16 cellular contexts compared by ENCODE assay signal in the genomic region with DNA sequence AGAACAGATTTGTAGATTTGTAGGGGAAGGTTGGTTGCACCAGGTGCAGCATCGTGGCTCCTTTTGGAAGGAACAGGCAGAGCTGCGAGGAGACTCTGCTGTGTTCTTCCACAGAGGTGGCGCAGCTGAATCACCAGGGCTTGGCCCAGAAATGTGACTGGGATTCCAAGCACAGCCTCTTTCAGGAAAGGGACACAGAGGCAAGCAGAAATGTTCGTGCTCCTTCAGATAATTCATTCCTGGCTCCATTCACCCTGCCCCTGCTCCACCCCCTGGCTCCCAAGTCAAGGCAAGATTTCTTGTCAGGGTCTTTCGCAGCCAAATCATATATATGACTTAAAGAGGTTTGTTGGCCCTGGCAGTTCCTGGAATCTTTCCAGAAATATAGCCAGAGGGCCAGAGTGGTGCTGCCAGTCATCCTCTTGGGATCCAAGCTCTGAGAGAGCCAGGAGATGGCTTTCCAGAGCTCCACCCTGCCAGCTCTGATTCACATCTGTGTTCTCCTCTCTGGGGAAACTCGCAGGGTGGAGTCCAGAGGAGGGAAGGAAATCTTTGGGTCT.
DNase-seq lines count a peak whose midpoint lies in the region; ATAC-seq and TF ChIP-seq lines count a peak whose summit lies in the region.
"Had no signal": no experiment of that assay in that cellular context is flagged by ENCODE, and none has a peak within 500 bp of the region (broad histone marks: within the 10 kb centered on the region; RNA-seq: fewer than 3 reads in every experiment).

No MANE protein-coding gene starts in this region.

- no peak for TF ChIP-seq POLR2A in GM18505 (IDR thresholded peaks at IDR 0.05; ENCODE audit: borderline replicate concordance, extremely low read depth, insufficient read depth, insufficient read length)

- no peak overlapping the region for H2AFZ ChIP-seq in MM.1S (ENCODE audit: low read length)

- H4K20me1 ChIP-seq in MM.1S (ENCODE audit: insufficient read depth, low read length): no peaks in the 10 kb centered on the region

- H3K9ac ChIP-seq in MM.1S (ENCODE audit: low read length): no peak overlapping the region

- no peaks in the 10 kb centered on the region for H3K9me2 ChIP-seq in MM.1S (replicated peaks; ENCODE audit: insufficient read depth, low read length)

- no peaks in the 10 kb centered on the region for H3K27me3 ChIP-seq in MM.1S (replicated peaks; ENCODE audit: insufficient read depth, low read length)
- H3K27me3 ChIP-seq: right lobe of liver had no signal

- H3K4me1 ChIP-seq in MM.1S (ENCODE audit: low read length): no peaks in the 10 kb centered on the region
- H3K4me1 ChIP-seq: right lobe of liver had no signal

- no peak overlapping the region for H3K4me2 ChIP-seq in MM.1S (ENCODE audit: low read depth, low read length)
- H3K4me2 ChIP-seq: A549 had no signal

- TF ChIP-seq CTCF in AG10803 (conservative IDR thresholded peaks at IDR 0.05; ENCODE audit: low read length) (no peak), fibroblast of the aortic adventitia (IDR thresholded peaks at IDR 0.05; ENCODE audit: insufficient read depth, low read length) (no peak), MM.1S (IDR thresholded peaks at IDR 0.05; ENCODE audit: low read length) (no peak)

- ATAC-seq in SK-N-SH treated with all-trans-retinoic acid at 6 μM for 48 hours (peak; percentile 67; the same call in 2 of the 3 replicates), GM18505 (IDR thresholded peaks at IDR 0.05; ENCODE audit: unreplicated experiment) (no peak)
- ATAC-seq: activated CD8-positive, alpha-beta T cell treated with anti-CD3 and anti-CD28 coated beads for 36 hours; naive thymus-derived CD4-positive, alpha-beta T cell; right lobe of liver had no signal

- no peak overlapping the region for H3K27ac ChIP-seq in MM.1S (ENCODE audit: low read length)
- H3K27ac ChIP-seq: A549, right lobe of liver had no signal

- H3K9me3 ChIP-seq in MM.1S (replicated peaks; ENCODE audit: insufficient read depth, low read length): no peaks in the 10 kb centered on the region
- H3K9me3 ChIP-seq: A549, right lobe of liver had no signal

- H3K4me3 ChIP-seq in AG10803 (ENCODE audit: low read length) (no peak overlapping the region), fibroblast of the aortic adventitia (ENCODE audit: low read depth, low read length) (no peak overlapping the region), MM.1S (ENCODE audit: low read length) (no peak overlapping the region)
- H3K4me3 ChIP-seq: A549, right lobe of liver had no signal

- no peaks in the 10 kb centered on the region for H3F3A ChIP-seq in MM.1S (ENCODE audit: insufficient read depth, low read length)

- H3K36me3 ChIP-seq in MM.1S (replicated peaks; ENCODE audit: insufficient read depth, low read length): no peaks in the 10 kb centered on the region
- H3K36me3 ChIP-seq: right lobe of liver had no signal

- DNase-seq in AG10803 (ENCODE audit: low read depth) (peak; percentile 56), fibroblast of the aortic adventitia (ENCODE audit: low read depth) (peak; percentile 88), pons (ENCODE audit: low spot score) (peak; percentile 11), NCI-H1930 (lab: John Stamatoyannopoulos, UW) (no peak), MM.1S (no peak)
- DNase-seq in stimulated activated CD4-positive, alpha-beta T cell treated with anti-CD3 and anti-CD28 coated beads, Interleukin-15, amount 100 ng/mL, for 24 hours: no peak
- DNase-seq: activated CD8-positive, alpha-beta T cell treated with anti-CD3 and anti-CD28 coated beads for 36 hours; immature natural killer cell; IMR-90; naive thymus-derived CD4-positive, alpha-beta T cell; NCI-H1417; right lobe of liver; SHP77 treated with DMSO at 0.1 percent for 48 hours had no signal

- H3K79me2 ChIP-seq in MM.1S (ENCODE audit: low read length): no peaks in the 10 kb centered on the region

TF ChIP-seq in SK-N-SH treated with all-trans-retinoic acid at 6 μM for 48 hours, 23 proteins besides CTCF, POLR2A, EP300 and RAD21:
- TF ChIP-seq ZNF8 (CRISPR knock-in tag; IDR thresholded peaks at IDR 0.05): no peak
- no peak for TF ChIP-seq TOX (CRISPR knock-in tag; IDR thresholded peaks at IDR 0.05; ENCODE audit: borderline replicate concordance)
- no peak for TF ChIP-seq ISL1 (CRISPR knock-in tag; IDR thresholded peaks at IDR 0.05)
- TF ChIP-seq ZFP3 (CRISPR knock-in tag; IDR thresholded peaks at IDR 0.05): no peak
- no peak for TF ChIP-seq ZNF565 (CRISPR knock-in tag; conservative IDR thresholded peaks at IDR 0.05; ENCODE audit: low read depth)
- no peak for TF ChIP-seq BACH2 (CRISPR knock-in tag; IDR thresholded peaks at IDR 0.05; ENCODE audit: borderline replicate concordance)

Comparison
In these comparisons a context has a peak if more than half of its experiments do, and no peak if none do; other contexts are left out.
1. DNase-seq: peak in AG10803 (single experiment), fibroblast of the aortic adventitia (single experiment) and pons (single experiment); none in NCI-H1930 (0 of 2), stimulated activated CD4-positive, alpha-beta T cell treated with anti-CD3 and anti-CD28 coated beads, Interleukin-15, amount 100 ng/mL, for 24 hours (single experiment) and MM.1S (single experiment).